33 cellular contexts compared by ENCODE assay signal in genomic region chr2:30078521-30078920, GRCh38.
DNase-seq lines count a peak whose midpoint lies in the region; ATAC-seq and TF ChIP-seq lines count a peak whose summit lies in the region.
"Had no signal": no experiment of that assay in that cellular context is flagged by ENCODE, and none has a peak within 500 bp of the region (broad histone marks: within the 10 kb centered on the region; RNA-seq: fewer than 3 reads in every experiment).

No MANE protein-coding gene starts in this region.

- no peak overlapping the region for H2BK15ac ChIP-seq in IMR-90 (ENCODE audit: low read depth, low read length)

- no peak overlapping the region for H3K9ac ChIP-seq in IMR-90 (ENCODE audit: low read depth, low read length)
- H3K9ac ChIP-seq in endodermal cell (ENCODE audit: extremely low read depth, low read length, poor library complexity, severe bottlenecking) = no peak overlapping the region
- no peak overlapping the region for H3K9ac ChIP-seq in neural progenitor cell

- no peak for ATAC-seq in IMR-90 (ENCODE audit: low read depth)
- ATAC-seq: activated T-cell treated with anti-CD3 and anti-CD28 coated beads, Interleukin-2, amount 50 U/mL, for 4 hours; heart left ventricle; naive thymus-derived CD8-positive, alpha-beta T cell; psoas muscle; sciatic nerve had no signal

- TF ChIP-seq POLR2A in IMR-90 (IDR thresholded peaks at IDR 0.05; ENCODE audit: low read depth, low read length) (no peak), vagina (IDR thresholded peaks at IDR 0.05) (no peak)

- no peak overlapping the region for H4K91ac ChIP-seq in IMR-90 (ENCODE audit: insufficient read depth, low read depth, low read length)

- TF ChIP-seq RAD21 in IMR-90 (IDR thresholded peaks at IDR 0.05; ENCODE audit: low read length) = no peak

- no peak overlapping the region for H3K18ac ChIP-seq in IMR-90 (ENCODE audit: low read depth, low read length)

- H3K9me1 ChIP-seq in IMR-90 (ENCODE audit: insufficient read depth, low read length) = no peaks in the 10 kb centered on the region

- H3K36me3 ChIP-seq in GM06990 (ENCODE audit: control insufficient read depth, insufficient read depth, low read length) (no peaks in the 10 kb centered on the region), IMR-90 (ENCODE audit: control insufficient read depth, insufficient read depth, low read length) (no peaks in the 10 kb centered on the region), endodermal cell (ENCODE audit: control insufficient read depth, insufficient read depth, low read length) (no peaks in the 10 kb centered on the region), neural progenitor cell (no peaks in the 10 kb centered on the region), vagina (no peaks in the 10 kb centered on the region)
- H3K36me3 ChIP-seq: ascending aorta, cardiac muscle cell, heart left ventricle, tibial artery had no signal

- H2BK20ac ChIP-seq in IMR-90 (ENCODE audit: low read depth, low read length) = no peak overlapping the region

- no peak overlapping the region for H3K4ac ChIP-seq in IMR-90 (ENCODE audit: low read depth, low read length)

- H3K27ac ChIP-seq in IMR-90 (ENCODE audit: insufficient read depth, low read length) = no peak overlapping the region
- no peak overlapping the region for H3K27ac ChIP-seq in endodermal cell (ENCODE audit: low read depth, low read length)
- no peak overlapping the region for H3K27ac ChIP-seq in neural progenitor cell
- no peak overlapping the region for H3K27ac ChIP-seq in vagina
- H3K27ac ChIP-seq: ascending aorta, C4-2B, cardiac muscle cell, coronary artery, heart left ventricle, psoas muscle, tibial artery had no signal

- no peaks in the 10 kb centered on the region for H3K79me2 ChIP-seq in neural progenitor cell (ENCODE audit: low read depth)

- TF ChIP-seq CTCF in GM06990 (IDR thresholded peaks at IDR 0.05; ENCODE audit: insufficient read depth, low read length, poor library complexity, severe bottlenecking) = peak; percentile 8
- no peak for TF ChIP-seq CTCF in IMR-90 (conservative IDR thresholded peaks at IDR 0.05; ENCODE audit: low read depth, low read length)
- peak; percentile 41 for TF ChIP-seq CTCF in endodermal cell (conservative IDR thresholded peaks at IDR 0.05)
- peak; percentile 5 for TF ChIP-seq CTCF in neural progenitor cell (IDR thresholded peaks at IDR 0.05)
- TF ChIP-seq CTCF in vagina (IDR thresholded peaks at IDR 0.05) = no peak

- no peaks in the 10 kb centered on the region for H3F3A ChIP-seq in neural progenitor cell (ENCODE audit: low read depth)

- no peaks in the 10 kb centered on the region for H3K36me3 Mint-ChIP-seq in endodermal cell (ENCODE audit: low read depth)
- H3K36me3 Mint-ChIP-seq in neural progenitor cell = no peaks in the 10 kb centered on the region
- H3K36me3 Mint-ChIP-seq in activated T-helper 2 cell treated with anti-CD3 and anti-CD28 coated beads, Interferon-gamma antibody, Interleukin-2, Interleukin-4, amounts not matched to agents 10 μg/mL and 5 μg/mL and 100 μg/mL, durations not matched to agents 14 hours and 24 hours and 36 hours (ENCODE audit: low read depth) = no peaks in the 10 kb centered on the region
- H3K36me3 Mint-ChIP-seq: activated naive CD8-positive, alpha-beta T cell treated with anti-CD3 and anti-CD28 coated beads, Interleukin-2, amount 10 ng/mL, durations not matched to agents 7 days and 5 days; naive thymus-derived CD8-positive, alpha-beta T cell had no signal

- H2BK120ac ChIP-seq in IMR-90 (ENCODE audit: low read depth, low read length) = no peak overlapping the region

- H3K27me3 ChIP-seq in GM06990 (replicated peaks; ENCODE audit: control insufficient read depth, insufficient read depth, low read length) (no peaks in the 10 kb centered on the region), IMR-90 (ENCODE audit: control insufficient read depth, insufficient read depth, low read length) (peaks cover 14% of the 10 kb centered on the region), endodermal cell (ENCODE audit: control insufficient read depth, insufficient read depth, low read length, poor library complexity, severe bottlenecking) (no peaks in the 10 kb centered on the region), neural progenitor cell (no peaks in the 10 kb centered on the region), vagina (no peaks in the 10 kb centered on the region)
- H3K27me3 ChIP-seq: ascending aorta, cardiac muscle cell had no signal

- in situ Hi-C loops in IMR-90 (cut with MboI; ENCODE audit: low sequenced_read_pairs) = no loop called here

- H3K23ac ChIP-seq in IMR-90 (ENCODE audit: low read depth, low read length) = no peak overlapping the region

- H3K4me1 ChIP-seq in IMR-90 (ENCODE audit: control insufficient read depth, insufficient read depth, low read length) (no peaks in the 10 kb centered on the region), endodermal cell (ENCODE audit: control insufficient read depth, insufficient read depth, low read length) (no peaks in the 10 kb centered on the region), neural progenitor cell (no peaks in the 10 kb centered on the region), vagina (no peaks in the 10 kb centered on the region)
- H3K4me1 ChIP-seq: ascending aorta, psoas muscle, tibial artery had no signal

- no peak overlapping the region for H3K56ac ChIP-seq in IMR-90 (ENCODE audit: extremely low read depth, insufficient read depth, low read length)

- no peak overlapping the region for H3K4me3 ChIP-seq in GM06990 (replicated peaks; ENCODE audit: low read depth, low read length)
- no peak overlapping the region for H3K4me3 ChIP-seq in IMR-90 (ENCODE audit: insufficient read depth, low read depth, low read length)
- H3K4me3 ChIP-seq in endodermal cell (ENCODE audit: low read length) = no peak overlapping the region
- no peak overlapping the region for H3K4me3 ChIP-seq in neural progenitor cell
- H3K4me3 ChIP-seq in vagina = no peak overlapping the region
- H3K4me3 ChIP-seq: ascending aorta, cardiac muscle cell, coronary artery, heart left ventricle, psoas muscle, tibial artery had no signal

- H4K20me1 ChIP-seq in IMR-90 (ENCODE audit: insufficient read depth, low read length) (no peaks in the 10 kb centered on the region), neural progenitor cell (ENCODE audit: low read depth) (no peaks in the 10 kb centered on the region)

- no peaks in the 10 kb centered on the region for H3K4me1 Mint-ChIP-seq in endodermal cell
- no peaks in the 10 kb centered on the region for H3K4me1 Mint-ChIP-seq in neural progenitor cell
- H3K4me1 Mint-ChIP-seq in activated T-helper 2 cell treated with anti-CD3 and anti-CD28 coated beads, Interferon-gamma antibody, Interleukin-2, Interleukin-4, amounts not matched to agents 10 μg/mL and 5 μg/mL and 100 μg/mL, durations not matched to agents 14 hours and 24 hours and 36 hours (ENCODE audit: low read depth) = no peaks in the 10 kb centered on the region
- H3K4me1 Mint-ChIP-seq: activated naive CD8-positive, alpha-beta T cell treated with anti-CD3 and anti-CD28 coated beads, Interleukin-2, amount 10 ng/mL, durations not matched to agents 7 days and 5 days; naive thymus-derived CD8-positive, alpha-beta T cell had no signal

- dilution Hi-C loops in IMR-90 (cut with HindIII; ENCODE audit: low sequenced_read_pairs, unreplicated experiment) = no loop called here

- CTCF ChIA-PET in IMR-90 (lab: Yijun Ruan, JAX) = no interaction called here

- no TSS peak for BruUV-seq in IMR-90 (replicated peaks; lab: Mats Ljungman, UMichigan)

- H3K27me3 Mint-ChIP-seq in endodermal cell (ENCODE audit: insufficient read depth) = no peaks in the 10 kb centered on the region
- peaks cover 5% of the 10 kb centered on the region for H3K27me3 Mint-ChIP-seq in neural progenitor cell (ENCODE audit: insufficient read depth, low read depth)
- peaks cover 7% of the 10 kb centered on the region for H3K27me3 Mint-ChIP-seq in activated T-helper 2 cell treated with anti-CD3 and anti-CD28 coated beads, Interferon-gamma antibody, Interleukin-2, Interleukin-4, amounts not matched to agents 10 μg/mL and 5 μg/mL and 100 μg/mL, durations not matched to agents 14 hours and 24 hours and 36 hours (ENCODE audit: low read depth)

- intact Hi-C loops in IMR-90 (cut with micrococcal nuclease) = no loop called here
- intact Hi-C loops in vagina (cut with DNase I) = no loop called here
- intact Hi-C loops in activated T-helper 2 cell treated with anti-CD3 and anti-CD28 coated beads, Interferon-gamma antibody, Interleukin-2, Interleukin-4, amounts not matched to agents 10 μg/mL and 5 μg/mL and 100 μg/mL, durations not matched to agents 14 hours and 24 hours and 36 hours (cut with micrococcal nuclease) = no loop called here

- WGBS in IMR-90 (ENCODE audit: extremely low coverage in 2 of 2, insufficient read length in 1 of 2), 2 experiments = no CpG with 5 or more reads among the region's 1 CpG
- 83 to 97% methylated on average over 1 of the region's 1 CpG for WGBS in endodermal cell (ENCODE audit: insufficient coverage in 1 of 2, insufficient read length in 1 of 2), 2 experiments

- DNase-seq in GM06990 (ENCODE audit: extremely low read depth, insufficient read length) (no peak), IMR-90 (peak; percentile 5), endodermal cell (no peak), neural progenitor cell (ENCODE audit: low spot score) (no peak), NCI-H1092 treated with DMSO at 0.1 percent for 48 hours (lab: John Stamatoyannopoulos, UW) (no peak), vagina (ENCODE audit: extremely low spot score in 2 of 2) (no peak)
- no peak for DNase-seq in activated T-cell treated with anti-CD3 and anti-CD28 coated beads, Interleukin-2, amount 50 U/mL, for 1 hour
- no peak for DNase-seq in activated T-helper 2 cell treated with anti-CD3 and anti-CD28 coated beads, Interferon-gamma antibody, Interleukin-2, Interleukin-4, amounts not matched to agents 10 μg/mL and 5 μg/mL and 100 μg/mL, durations not matched to agents 14 hours and 24 hours and 36 hours (ENCODE audit: low spot score)
- DNase-seq: activated CD4-positive, alpha-beta T cell treated with anti-CD3 and anti-CD28 coated beads for 4 hours; activated gamma-delta T cell treated with Interleukin-2 at 50 U/mL for 16 hours; activated naive CD8-positive, alpha-beta T cell treated with anti-CD3 and anti-CD28 coated beads, Interleukin-2, amount 10 ng/mL, durations not matched to agents 7 days and 5 days; activated T-cell treated with anti-CD3 and anti-CD28 coated beads, Interleukin-2, amount 50 U/mL, for 4 hours; DMS79 treated with DMSO at 0.1 percent for 48 hours; effector memory CD4-positive, alpha-beta T cell; erythroblast; foreskin melanocyte; heart left ventricle; midbrain; naive thymus-derived CD8-positive, alpha-beta T cell; NCI-H1694; NCI-H446; NCI-H748 treated with DMSO at 0.1 percent for 48 hours; nucleus accumbens; psoas muscle; SIG-M5; stimulated activated CD4-positive, alpha-beta T cell treated with anti-CD3 and anti-CD28 coated beads, Interleukin-4, amount 100 ng/mL, for 24 hours; T-helper 9 cell; tibial artery had no signal

- H2AK5ac ChIP-seq in IMR-90 (ENCODE audit: low read depth, low read length) = no peak overlapping the region

- H4K8ac ChIP-seq in IMR-90 (ENCODE audit: low read depth in 2 of 2, low read length in 2 of 2) = no peak overlapping the region

- H3K27ac Mint-ChIP-seq in endodermal cell = no peak overlapping the region
- H3K27ac Mint-ChIP-seq in neural progenitor cell = no peak overlapping the region
- no peak overlapping the region for H3K27ac Mint-ChIP-seq in activated T-helper 2 cell treated with anti-CD3 and anti-CD28 coated beads, Interferon-gamma antibody, Interleukin-2, Interleukin-4, amounts not matched to agents 10 μg/mL and 5 μg/mL and 100 μg/mL, durations not matched to agents 14 hours and 24 hours and 36 hours
- H3K27ac Mint-ChIP-seq: activated naive CD8-positive, alpha-beta T cell treated with anti-CD3 and anti-CD28 coated beads, Interleukin-2, amount 10 ng/mL, durations not matched to agents 7 days and 5 days had no signal

- H2AFZ ChIP-seq in IMR-90 (replicated peaks; ENCODE audit: low read length, poor library complexity) (no peak overlapping the region), neural progenitor cell (replicated peaks) (no peak overlapping the region)

- no peak overlapping the region for H3K14ac ChIP-seq in IMR-90 (replicated peaks; ENCODE audit: low read depth, low read length)

- no peak overlapping the region for H4K5ac ChIP-seq in IMR-90 (ENCODE audit: low read depth, low read length)

- H3K9me3 ChIP-seq in IMR-90 (ENCODE audit: control insufficient read depth, insufficient read depth, low read length) (no peaks in the 10 kb centered on the region), endodermal cell (ENCODE audit: control insufficient read depth, low read length) (no peaks in the 10 kb centered on the region), neural progenitor cell (ENCODE audit: low read depth) (no peaks in the 10 kb centered on the region), vagina (no peaks in the 10 kb centered on the region)
- H3K9me3 ChIP-seq: ascending aorta, heart left ventricle, psoas muscle, tibial artery had no signal

- H3K4me2 ChIP-seq in IMR-90 (ENCODE audit: low read depth, low read length) (no peak overlapping the region), neural progenitor cell (no peak overlapping the region)

- H3K4me3 Mint-ChIP-seq in endodermal cell (no peak overlapping the region), neural progenitor cell (no peak overlapping the region)
- H3K4me3 Mint-ChIP-seq in activated T-helper 2 cell treated with anti-CD3 and anti-CD28 coated beads, Interferon-gamma antibody, Interleukin-2, Interleukin-4, amounts not matched to agents 10 μg/mL and 5 μg/mL and 100 μg/mL, durations not matched to agents 14 hours and 24 hours and 36 hours (ENCODE audit: low read depth) = no peak overlapping the region
- H3K4me3 Mint-ChIP-seq: activated naive CD8-positive, alpha-beta T cell treated with anti-CD3 and anti-CD28 coated beads, Interleukin-2, amount 10 ng/mL, durations not matched to agents 7 days and 5 days; activated T-cell treated with anti-CD3 and anti-CD28 coated beads, Interleukin-2, amount 50 U/mL, for 4 hours; naive thymus-derived CD8-positive, alpha-beta T cell had no signal

- H2BK5ac ChIP-seq in IMR-90 (ENCODE audit: low read depth, low read length, poor library complexity, severe bottlenecking) = no peak overlapping the region

- POLR2A ChIA-PET in IMR-90 (lab: Charles Lee; ENCODE audit: unreplicated experiment) = no interaction called here

- H3K9me3 Mint-ChIP-seq in endodermal cell (no peaks in the 10 kb centered on the region), neural progenitor cell (no peaks in the 10 kb centered on the region)
- H3K9me3 Mint-ChIP-seq in activated T-helper 2 cell treated with anti-CD3 and anti-CD28 coated beads, Interferon-gamma antibody, Interleukin-2, Interleukin-4, amounts not matched to agents 10 μg/mL and 5 μg/mL and 100 μg/mL, durations not matched to agents 14 hours and 24 hours and 36 hours = no peaks in the 10 kb centered on the region
- H3K9me3 Mint-ChIP-seq: activated naive CD8-positive, alpha-beta T cell treated with anti-CD3 and anti-CD28 coated beads, Interleukin-2, amount 10 ng/mL, durations not matched to agents 7 days and 5 days; activated T-cell treated with anti-CD3 and anti-CD28 coated beads, Interleukin-2, amount 50 U/mL, for 4 hours; naive thymus-derived CD8-positive, alpha-beta T cell had no signal

- H3K79me1 ChIP-seq in IMR-90 (ENCODE audit: low read depth in 1 of 2, low read length in 2 of 2) = no peaks in the 10 kb centered on the region

- no peak overlapping the region for H2AK9ac ChIP-seq in IMR-90 (replicated peaks; ENCODE audit: low read depth, low read length, poor library complexity)

Comparison
In these comparisons a context has a peak if more than half of its experiments do, and no peak if none do; other contexts are left out.
1. CTCF ChIP-seq: peak in GM06990 (single experiment), endodermal cell (single experiment) and neural progenitor cell (single experiment); none in IMR-90 (single experiment) and vagina (0 of 3).